In the genomic region with DNA sequence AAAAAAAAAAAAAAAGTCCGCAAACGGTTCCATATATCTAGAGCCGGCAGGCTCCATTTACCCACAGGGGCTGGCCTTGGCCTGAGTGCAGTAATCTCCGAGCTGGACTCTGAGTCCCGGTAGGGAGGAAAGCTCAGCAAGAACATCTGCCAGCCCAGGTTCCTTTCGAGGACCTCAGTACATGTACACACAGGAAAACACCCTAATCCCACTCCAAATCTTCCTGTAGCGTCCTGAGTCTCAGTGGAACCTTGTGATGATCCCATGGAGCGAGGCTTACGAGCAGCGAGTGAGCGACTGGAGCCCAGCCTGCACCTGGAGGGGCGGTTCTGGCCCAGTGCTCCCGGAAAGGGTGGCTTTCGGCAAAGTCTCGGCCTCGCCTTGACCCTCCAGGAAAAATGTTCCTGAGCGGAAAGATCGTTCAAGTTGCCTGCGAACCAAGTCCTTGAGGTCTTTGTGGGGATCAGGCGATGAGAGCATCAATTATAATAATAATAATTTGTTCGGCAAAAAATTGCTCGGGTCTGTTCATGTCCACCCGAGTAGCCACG, we compare ENCODE assay signal across 10 cellular contexts. TPM values are rescaled to one million over a fixed set of nuclear protein-coding genes. Genes with fewer than 3 reads are reported as not detected.
DNase-seq lines count a peak whose midpoint lies in the region; ATAC-seq, FAIRE-seq and TF ChIP-seq lines count a peak whose summit lies in the region.
"Had no signal": no experiment of that assay in that cellular context is flagged by ENCODE, and none has a peak within 500 bp of the region (broad histone marks: within the 10 kb centered on the region; RNA-seq: fewer than 3 reads in every experiment).

No MANE protein-coding gene starts in this region.

- no peak; the same call in 1 of the 2 replicates for TF ChIP-seq POLR2A in K562 (conservative IDR thresholded peaks at IDR 0.05)

- H2AFZ ChIP-seq in K562 (ENCODE audit: low read depth, low read length): peak overlapping the region; percentile 99

- H3K27me3 Mint-ChIP-seq in nephron (ENCODE audit: low read depth) (peaks cover 93% of the 10 kb centered on the region), CD14-positive monocyte (ENCODE audit: low read depth in 3 of 3) (peaks cover 75 to 94% (median 90%) of the 10 kb centered on the region in 3 donors)

- peaks cover 4 to 9% of the 10 kb centered on the region in 2 experiments; a peak in 4 of 5 replicates for H3K4me1 ChIP-seq in K562 (replicated peaks in 1 of 2; ENCODE audit: control insufficient read depth in 2 of 2, insufficient read depth in 2 of 2, low read length in 2 of 2)
- H3K4me1 ChIP-seq: suprapubic skin had no signal

- TF ChIP-seq RAD21 in Ishikawa (IDR thresholded peaks at IDR 0.05; ENCODE audit: low read depth) (no peak), K562 (CRISPR knock-in tag; conservative IDR thresholded peaks at IDR 0.05 in 1 of 2, IDR thresholded peaks at IDR 0.05 in 1 of 2) (no peak)

- H3K27ac Mint-ChIP-seq in nephron (peak overlapping the region in 1 of 3 experiments; percentile 73), CD14-positive monocyte (no peak overlapping the region)

- CTCF ChIA-PET in K562 (lab: Yijun Ruan, JAX; ENCODE audit: low intra/inter-chr PET ratio): interaction anchor here (0.9 to 1.0 kb wide), 2 partner anchors 9 to 50 kb away, joined by 3 to 7 read pairs; no protein-coding TSS in a partner anchor

- 13% methylated on average over 24 of the region's 24 CpGs for WGBS in K562 (ENCODE audit: insufficient coverage, low coverage, missing lambda C conversion rate)

- no peaks in the 10 kb centered on the region for H4K20me1 ChIP-seq in K562 (replicated peaks; ENCODE audit: control insufficient read depth, insufficient read depth, low read length)

- no peak for TF ChIP-seq CTCF in K562 (IDR thresholded peaks at IDR 0.05 in 2 of 3, conservative IDR thresholded peaks at IDR 0.05 in 1 of 3; ENCODE audit: insufficient read depth in 2 of 3, low read depth in 1 of 3, low read length in 3 of 3)
- TF ChIP-seq CTCF in nephron (IDR thresholded peaks at IDR 0.05; ENCODE audit: unreplicated experiment in 3 of 3): no peak
- no peak for TF ChIP-seq CTCF in CD14-positive monocyte (IDR thresholded peaks at IDR 0.05)

- no TSS peak for BruUV-seq in K562 (replicated peaks; lab: Mats Ljungman, UMichigan)

- peak overlapping the region; percentile 97 for H3K4me2 ChIP-seq in K562 (ENCODE audit: insufficient read depth, low read length)

- H3K4me3 ChIP-seq in K562: peak overlapping the region; percentile 58
- H3K4me3 ChIP-seq: suprapubic skin had no signal

- H3K4me3 Mint-ChIP-seq in nephron (peak overlapping the region; percentile 94 to 95 (median 95)), CD14-positive monocyte (peak overlapping the region in 1 of 2 donors; percentile 79)

- ATAC-seq in K562 (peak; percentile 83), GM21786 (IDR thresholded peaks at IDR 0.05; ENCODE audit: unreplicated experiment) (no peak)

- peak; percentile 64 for FAIRE-seq in K562 (lab: Jason Lieb, UNC)

- no peaks in the 10 kb centered on the region for H3K9me1 ChIP-seq in K562 (ENCODE audit: control insufficient read depth, insufficient read depth, low read length)

- peak overlapping the region; percentile 79 to 94 for H3K9ac ChIP-seq in K562 (ENCODE audit: insufficient read depth in 1 of 2, low read depth in 2 of 2, low read length in 2 of 2)

- DNase-seq in Daoy (ENCODE audit: low read depth): peak; percentile 33
- peak; percentile 41 to 69 (median 64) for DNase-seq in K562 (ENCODE audit: extremely low read depth in 1 of 4, low spot score in 3 of 4)
- DNase-seq in CD14-positive monocyte (ENCODE audit: low spot score): no peak
- no peak for DNase-seq in HuH-7 (ENCODE audit: low spot score)
- no peak for DNase-seq in activated CD8-positive, alpha-beta memory T cell treated with anti-CD3 and anti-CD28 coated beads, Interleukin-2, amount 50 U/mL, for 48 hours
- DNase-seq: NCI-H2107 had no signal

- H3K36me3 Mint-ChIP-seq in nephron (ENCODE audit: low read depth): no peaks in the 10 kb centered on the region
- peaks cover 0 to 6% of the 10 kb centered on the region in 2 donors for H3K36me3 Mint-ChIP-seq in CD14-positive monocyte

- H3K4me1 Mint-ChIP-seq in nephron: peaks cover 14% of the 10 kb centered on the region
- peaks cover 5% of the 10 kb centered on the region for H3K4me1 Mint-ChIP-seq in CD14-positive monocyte

- no peaks in the 10 kb centered on the region for H3K36me3 ChIP-seq in K562 (ENCODE audit: control insufficient read depth, insufficient read depth, low read length)
- H3K36me3 ChIP-seq: suprapubic skin had no signal

- TF ChIP-seq EP300 in Ishikawa (IDR thresholded peaks at IDR 0.05; ENCODE audit: borderline replicate concordance) (no peak), K562 (IDR thresholded peaks at IDR 0.05; ENCODE audit: low read length) (no peak)

- peak overlapping the region; percentile 70 for H3K27ac ChIP-seq in K562 (ENCODE audit: extremely low read depth, low read depth, low read length)
- H3K27ac ChIP-seq: suprapubic skin had no signal

- H3K79me2 ChIP-seq in K562 (ENCODE audit: control insufficient read depth, insufficient read depth, low read length): no peaks in the 10 kb centered on the region

- POLR2A ChIA-PET in K562 (lab: Yijun Ruan, JAX): interaction anchor here (0.5 to 1.4 kb wide), 13 partner anchors 15 to 740 kb away, joined by 3 to 5 read pairs (median 3); a partner anchor contains a TSS

- H3K9me3 Mint-ChIP-seq in nephron: peaks cover 8% of the 10 kb centered on the region
- H3K9me3 Mint-ChIP-seq in CD14-positive monocyte: peaks cover 20 to 69% (median 58%) of the 10 kb centered on the region in 7 donors

- intact Hi-C loops in K562 (cut with micrococcal nuclease) (loop anchor here (2.0 kb wide), 1 partner anchor 15 kb away; no protein-coding TSS in a partner anchor), CD14-positive monocyte (cut with micrococcal nuclease) (no loop called here)

- H3K27me3 ChIP-seq in K562 (ENCODE audit: control insufficient read depth in 2 of 2, insufficient read depth in 2 of 2, low read length in 2 of 2): no peaks in the 10 kb centered on the region

- in situ Hi-C loops in K562 (cut with MboI): no loop called here

- peaks cover 4% of the 10 kb centered on the region; the same call in 1 of the 2 replicates for H3K9me3 ChIP-seq in K562 (replicated peaks; ENCODE audit: control insufficient read depth, insufficient read depth, low read depth, low read length)
- H3K9me3 ChIP-seq: suprapubic skin had no signal

TF ChIP-seq in K562, 482 proteins besides CTCF, POLR2A, EP300 and RAD21 (continues in another document):
- no peak for TF ChIP-seq SUPT5H (IDR thresholded peaks at IDR 0.05)
- peak; percentile 55; the same call in 1 of the 2 replicates for TF ChIP-seq RBFOX2 (IDR thresholded peaks at IDR 0.05; ENCODE audit: low read depth, low read length)
- TF ChIP-seq MAZ (CRISPR knock-in tag; conservative IDR thresholded peaks at IDR 0.05 in 1 of 2, IDR thresholded peaks at IDR 0.05 in 1 of 2): peak in 1 of 2 experiments; percentile 37; a peak in 2 of 4 replicates

RNA-seq across cellular contexts. Expression of gene PRSS16, which starts 32.1 kb away (rescaled TPM):
- total RNA-seq in Daoy (2014; rRNA removed; shearing (Covaris generic)): 4.3 and 8.2 TPM in 2 replicates
- total RNA-seq in K562 (2011; cell fraction: chromatin; rRNA removed; ENCODE audit: low replicate concordance): 14.9 and 15.6 TPM in 2 replicates
- 14.3 and 15.8 TPM in 2 replicates for total RNA-seq in K562 (2011; cell fraction: nucleolus; rRNA removed)
- 19.4 and 34.7 TPM in 2 replicates for total RNA-seq in K562 (2011; cell fraction: nucleoplasm; rRNA removed)
- 4.9 and 7.5 TPM in 2 replicates for total RNA-seq in K562 (2014; rRNA removed)
- total RNA-seq in K562 (2014; rRNA removed; fragmentation: Illumina TruSeq; extraction: Trizol): 2.8 and 4.5 TPM in 2 replicates
- 4.6 and 5.7 TPM in 2 replicates for total RNA-seq in K562 (2015; rRNA removed; fragmentation: Illumina TruSeq; extraction: Trizol)
- 12.1 and 12.7 TPM in 2 replicates for total RNA-seq in K562 (2021)
- 19.3 and 29.6 TPM in 2 replicates for polyA plus RNA-seq in K562 (2011; rRNA removed)
- polyA plus RNA-seq in K562 (2011; cell fraction: cytosol; rRNA removed): 32.3 and 43.3 TPM in 2 replicates
- polyA plus RNA-seq in K562 (2011; cell fraction: nucleus; rRNA removed): 50.1 and 60.0 TPM in 2 replicates
- polyA plus RNA-seq in K562 (2012): 15.6 and 44.4 TPM in 2 replicates
- polyA plus RNA-seq in K562 (2014; fragmentation: Illumina TruSeq; extraction: Trizol): 13.1 and 17.4 TPM in 2 replicates
- 10 to 100 TPM; 12.0 to 13.5 TPM for polyA plus RNA-seq in K562 (2014; fragmentation: Nextera tagmentation; extraction: Ambion mirVana)
- polyA plus RNA-seq in K562 (2014; rRNA removed): 21.3 and 21.8 TPM in 2 replicates
- 9.2 and 12.7 TPM in 2 replicates for polyA minus RNA-seq in K562 (2011; rRNA and poly(A)+ RNA removed)
- 5.9 and 6.6 TPM in 2 replicates for polyA minus RNA-seq in K562 (2011; cell fraction: cytosol; rRNA and poly(A)+ RNA removed)
- polyA minus RNA-seq in K562 (2011; cell fraction: nucleus; rRNA and poly(A)+ RNA removed): 9.0 and 19.1 TPM in 2 replicates
- not detected for polyA plus RNA-seq in CD14-positive monocyte

RNA-seq across cellular contexts. Expression of gene POM121L2, which starts 32.5 kb away (rescaled TPM):
- not detected in 2 replicates for total RNA-seq in Daoy (2014; rRNA removed; shearing (Covaris generic))
- total RNA-seq in K562 (2011; cell fraction: chromatin; rRNA removed; ENCODE audit: low replicate concordance): not detected in 2 replicates
- total RNA-seq in K562 (2011; cell fraction: nucleolus; rRNA removed): not detected in 2 replicates
- not detected in 2 replicates for total RNA-seq in K562 (2011; cell fraction: nucleoplasm; rRNA removed)
- not detected in 2 replicates for total RNA-seq in K562 (2014; rRNA removed)
- total RNA-seq in K562 (2014; rRNA removed; fragmentation: Illumina TruSeq; extraction: Trizol): not detected in 2 replicates
- not detected in 2 replicates for total RNA-seq in K562 (2015; rRNA removed; fragmentation: Illumina TruSeq; extraction: Trizol)
- not detected in 2 replicates for total RNA-seq in K562 (2021)
- polyA plus RNA-seq in K562 (2011; rRNA removed): not detected in 2 replicates
- not detected in 2 replicates for polyA plus RNA-seq in K562 (2011; cell fraction: cytosol; rRNA removed)
- polyA plus RNA-seq in K562 (2011; cell fraction: nucleus; rRNA removed): not detected in 2 replicates
- 0.22 and 0.40 TPM in 2 replicates for polyA plus RNA-seq in K562 (2012)
- not detected in 2 replicates for polyA plus RNA-seq in K562 (2014; fragmentation: Illumina TruSeq; extraction: Trizol)
- polyA plus RNA-seq in K562 (2014; fragmentation: Nextera tagmentation; extraction: Ambion mirVana): under 1 TPM; 0.23 to 0.45 TPM
- polyA plus RNA-seq in K562 (2014; rRNA removed): not detected in 2 replicates
- not detected in 2 replicates for polyA minus RNA-seq in K562 (2011; rRNA and poly(A)+ RNA removed)
- not detected in 2 replicates for polyA minus RNA-seq in K562 (2011; cell fraction: cytosol; rRNA and poly(A)+ RNA removed)
- not detected in 2 replicates for polyA minus RNA-seq in K562 (2011; cell fraction: nucleus; rRNA and poly(A)+ RNA removed)
- polyA plus RNA-seq in CD14-positive monocyte: not detected
- total RNA-seq: suprapubic skin had no signal

Comparison
In these comparisons a context has a peak if more than half of its experiments do, and no peak if none do; other contexts are left out.
1. DNase-seq: peak in Daoy (single experiment) and K562 (4 of 4); none in CD14-positive monocyte (single experiment), HuH-7 (single experiment) and activated CD8-positive, alpha-beta memory T cell treated with anti-CD3 and anti-CD28 coated beads, Interleukin-2, amount 50 U/mL, for 48 hours (single experiment).